In the genomic region with DNA sequence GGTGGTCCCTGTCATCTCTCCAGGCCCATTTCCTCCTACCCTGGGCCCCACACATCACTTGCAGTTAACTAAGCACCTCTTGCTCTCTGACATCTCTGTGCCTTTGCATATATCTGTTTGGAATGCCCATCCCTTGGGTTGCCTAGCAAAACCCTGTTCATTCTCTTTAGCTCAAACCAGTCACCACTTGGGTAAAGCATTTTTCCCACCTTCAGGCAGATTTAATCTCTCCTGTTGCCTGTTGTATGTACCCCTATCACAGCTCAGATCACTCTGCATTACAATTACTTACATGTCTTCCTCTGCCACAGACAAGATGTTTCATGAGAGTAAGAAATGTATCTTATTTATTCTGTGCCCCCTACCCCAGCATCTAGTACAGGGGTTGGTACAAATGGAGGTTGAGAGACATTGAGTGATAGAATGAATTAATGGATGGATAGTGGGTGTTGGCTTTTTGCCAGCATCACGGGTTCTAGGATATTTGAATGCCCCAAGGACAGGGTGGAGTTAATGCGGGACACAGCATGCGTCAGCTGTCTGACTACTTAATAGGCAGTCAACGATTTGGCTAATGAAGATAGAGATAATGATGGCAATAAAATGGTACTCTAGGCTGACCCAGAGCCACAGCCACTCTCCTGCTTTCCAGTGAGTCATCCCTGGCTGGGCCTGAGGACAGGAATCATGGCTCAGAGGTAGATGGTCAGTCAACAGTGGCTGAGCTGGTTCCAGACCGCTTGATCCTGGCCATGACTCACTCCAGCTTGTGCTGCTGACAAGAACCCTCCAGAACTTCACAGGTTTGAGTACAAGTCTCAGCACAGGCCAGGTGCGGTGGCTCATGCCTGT, we compare ENCODE assay signal across 11 cellular contexts. TPM values are rescaled to one million over a fixed set of nuclear protein-coding genes. Genes with fewer than 3 reads are reported as not detected.
DNase-seq lines count a peak whose midpoint lies in the region; ATAC-seq and TF ChIP-seq lines count a peak whose summit lies in the region.
"Had no signal": no experiment of that assay in that cellular context is flagged by ENCODE, and none has a peak within 500 bp of the region (broad histone marks: within the 10 kb centered on the region; RNA-seq: fewer than 3 reads in every experiment).

No MANE protein-coding gene starts in this region.

- no peak overlapping the region for H2AFZ ChIP-seq in neuronal stem cell (ENCODE audit: low read length)

- TF ChIP-seq CTCF in epithelial cell of proximal tubule (conservative IDR thresholded peaks at IDR 0.05; ENCODE audit: low read depth, low read length) = no peak

- H3K18ac ChIP-seq in neuronal stem cell (ENCODE audit: low read length) = no peak overlapping the region

- WGBS in neuronal stem cell (ENCODE audit: extremely low coverage in 2 of 2, insufficient read length in 2 of 2, insufficient replicate concordance in 1 of 2), 2 donors = no CpG with 5 or more reads among the region's 6 CpGs

- H2BK12ac ChIP-seq in neuronal stem cell (ENCODE audit: low read length) = no peak overlapping the region

- no peak for ATAC-seq in HG03039 (IDR thresholded peaks at IDR 0.05; ENCODE audit: unreplicated experiment)

- no peak overlapping the region for H3K23ac ChIP-seq in neuronal stem cell (ENCODE audit: low read depth, low read length, poor library complexity)

- no peak overlapping the region for H3K9ac ChIP-seq in neuronal stem cell (ENCODE audit: low read depth, low read length, poor library complexity)

- H4K8ac ChIP-seq in neuronal stem cell (ENCODE audit: low read depth, low read length) = no peak overlapping the region

- H3K4me1 ChIP-seq in neuronal stem cell (ENCODE audit: control insufficient read depth in 2 of 2, insufficient read depth in 1 of 2, low read depth in 1 of 2, low read length in 2 of 2) = peaks cover 0 to 4% of the 10 kb centered on the region in 2 donors

- H3K9me3 ChIP-seq in neuronal stem cell (replicated peaks in 1 of 2; ENCODE audit: control insufficient read depth in 2 of 2, insufficient read depth in 1 of 2, low read depth in 1 of 2, low read length in 2 of 2) = no peaks in the 10 kb centered on the region

- no peaks in the 10 kb centered on the region for H3K36me3 ChIP-seq in neuronal stem cell (replicated peaks in 1 of 2; ENCODE audit: control insufficient read depth in 2 of 2, insufficient read depth in 2 of 2, low read length in 2 of 2)

- H3K79me1 ChIP-seq in neuronal stem cell (ENCODE audit: low read depth, low read length) = no peaks in the 10 kb centered on the region

- H3K27me3 ChIP-seq in neuronal stem cell (ENCODE audit: control insufficient read depth in 3 of 3, insufficient read depth in 3 of 3, low read depth in 1 of 3, low read length in 3 of 3) = peaks cover 0 to 26% (median 2%) of the 10 kb centered on the region in 3 experiments

- H3K27ac ChIP-seq in neuronal stem cell (replicated peaks; ENCODE audit: low read length) = no peak overlapping the region

- no peak overlapping the region for H2BK5ac ChIP-seq in neuronal stem cell (ENCODE audit: low read length)

- no peak overlapping the region for H4K91ac ChIP-seq in neuronal stem cell (ENCODE audit: low read depth, low read length, poor library complexity)

- H3K4me3 ChIP-seq in epithelial cell of proximal tubule (ENCODE audit: low read depth, low read length) (no peak overlapping the region), neuronal stem cell (ENCODE audit: low read length in 2 of 2) (no peak overlapping the region)

- no peak overlapping the region for H2BK120ac ChIP-seq in neuronal stem cell (ENCODE audit: low read depth, low read length)

- H3K4me2 ChIP-seq in neuronal stem cell (ENCODE audit: insufficient read depth, low read length, poor library complexity, severe bottlenecking) = no peak overlapping the region

- H3K4ac ChIP-seq in neuronal stem cell (ENCODE audit: low read length) = peak overlapping the region; percentile 6

- DNase-seq in DMS53 treated with DMSO at 0.1 percent for 48 hours (lab: John Stamatoyannopoulos, UW; ENCODE audit: unreplicated experiment) = peak; percentile 91
- peak; percentile 29 for DNase-seq in NCI-H774 (lab: John Stamatoyannopoulos, UW)
- DNase-seq in epithelial cell of proximal tubule (ENCODE audit: low read depth) = peak; percentile 93
- no peak for DNase-seq in neuronal stem cell (ENCODE audit: low spot score)
- DNase-seq in NCI-H2029 (lab: John Stamatoyannopoulos, UW) = no peak
- no peak for DNase-seq in NCI-H187 (lab: John Stamatoyannopoulos, UW)
- no peak for DNase-seq in activated CD4-positive, alpha-beta T cell treated with anti-CD3 and anti-CD28 coated beads, Interleukin-2, amount 50 U/mL, for 4 hours
- DNase-seq: activated gamma-delta T cell, glutamatergic neuron, T-helper 9 cell had no signal

- H2BK15ac ChIP-seq in neuronal stem cell (ENCODE audit: low read length) = no peak overlapping the region

- H3K14ac ChIP-seq in neuronal stem cell (ENCODE audit: low read length) = no peak overlapping the region

- H2AK5ac ChIP-seq in neuronal stem cell (ENCODE audit: low read depth, low read length) = no peak overlapping the region

RNA-seq across cellular contexts. Expression of a gene that starts 6.5 kb away (rescaled TPM):
- not detected in 2 replicates for total RNA-seq in epithelial cell of proximal tubule
- polyA plus RNA-seq in neuronal stem cell (2013, experiment 1 of 2) = not detected
- polyA plus RNA-seq in neuronal stem cell (2013, experiment 2 of 2) = 0.03 TPM

RNA-seq across cellular contexts. Expression of a gene that starts 7.0 kb away (rescaled TPM):
- total RNA-seq in epithelial cell of proximal tubule = 6.7 and 10.2 TPM in 2 replicates
- polyA plus RNA-seq in neuronal stem cell (2013, experiment 1 of 2) = 7.7 TPM
- 8.2 TPM for polyA plus RNA-seq in neuronal stem cell (2013, experiment 2 of 2)

RNA-seq across cellular contexts. Expression of a gene that starts 14.2 kb away (rescaled TPM):
- 139 and 142 TPM in 2 replicates for total RNA-seq in epithelial cell of proximal tubule
- polyA plus RNA-seq in neuronal stem cell (2013, experiment 1 of 2) = 59.8 TPM
- polyA plus RNA-seq in neuronal stem cell (2013, experiment 2 of 2) = 57.4 TPM

RNA-seq across cellular contexts. Expression of a gene that starts 17.2 kb away (rescaled TPM):
- 10.9 and 14.6 TPM in 2 replicates for total RNA-seq in epithelial cell of proximal tubule
- 9.7 TPM for polyA plus RNA-seq in neuronal stem cell (2013, experiment 1 of 2)
- 11.6 TPM for polyA plus RNA-seq in neuronal stem cell (2013, experiment 2 of 2)

RNA-seq across cellular contexts. Expression of a gene that starts 44.3 kb away (rescaled TPM):
- 213 and 239 TPM in 2 replicates for total RNA-seq in epithelial cell of proximal tubule
- polyA plus RNA-seq in neuronal stem cell (2013, experiment 1 of 2) = 1.9 TPM
- polyA plus RNA-seq in neuronal stem cell (2013, experiment 2 of 2) = 2.1 TPM

Comparison
In these comparisons a context has a peak if more than half of its experiments do, and no peak if none do; other contexts are left out.
1. DNase-seq: peak in DMS53 treated with DMSO at 0.1 percent for 48 hours (single experiment), NCI-H774 (single experiment) and epithelial cell of proximal tubule (single experiment); none in neuronal stem cell (single experiment), NCI-H2029 (single experiment), NCI-H187 (0 of 2) and activated CD4-positive, alpha-beta T cell treated with anti-CD3 and anti-CD28 coated beads, Interleukin-2, amount 50 U/mL, for 4 hours (0 of 2).